8 cellular contexts compared by ENCODE assay signal in genomic region chr6:143513410-143513809, GRCh38. TPM values are rescaled to one million over a fixed set of nuclear protein-coding genes. Genes with fewer than 3 reads are reported as not detected.
A peak's percentile ranks its signal among the peaks of the same experiment; 100 is the strongest.
DNase-seq lines count a peak whose midpoint lies in the region; ATAC-seq, FAIRE-seq and TF ChIP-seq lines count a peak whose summit lies in the region.

No MANE protein-coding gene starts in this region.

- H3K27me3 ChIP-seq in BE2C = no peaks in the 10 kb centered on the region; the same call in 1 of the 2 replicates
- no peaks in the 10 kb centered on the region for H3K27me3 ChIP-seq in right lobe of liver

- peaks cover 2% of the 10 kb centered on the region; the same call in 1 of the 2 replicates for H3K4me1 ChIP-seq in BE2C
- H3K4me1 ChIP-seq in right lobe of liver = peaks cover 0 to 18% (median 5%) of the 10 kb centered on the region in 4 donors

- peak; percentile 25 for DNase-seq in BE2C
- DNase-seq in NCI-H345 treated with DMSO at 0.1 percent for 48 hours (lab: John Stamatoyannopoulos, UW; ENCODE audit: unreplicated experiment) = peak; percentile 90
- DNase-seq in activated T-helper 1 cell treated with anti-CD3 and anti-CD28 coated beads, Interleukin-2, amount 50 U/mL, for 16 hours (ENCODE audit: low read depth in 1 of 2, low spot score in 1 of 2) = peak; percentile 14 to 20
- DNase-seq in right lobe of liver = no peak
- DNase-seq in H54 (ENCODE audit: insufficient read length, low spot score) = no peak
- no peak for DNase-seq in 8988T
- no peak for DNase-seq in NK-92 treated with Interleukin-12 subunit alpha and Interleukin-12 subunit beta, amount 100 ng/mL, for 24 hours (lab: John Stamatoyannopoulos, UW)

- no peak for TF ChIP-seq POLR2A in right lobe of liver (IDR thresholded peaks at IDR 0.05)
- no peak for TF ChIP-seq POLR2A in H54 (IDR thresholded peaks at IDR 0.05; ENCODE audit: low read depth, low read length)

- H3K9me3 ChIP-seq in BE2C (no peaks in the 10 kb centered on the region; the same call in 1 of the 2 replicates), right lobe of liver (no peaks in the 10 kb centered on the region)

- 57% methylated on average over 4 of the region's 4 CpGs for WGBS in right lobe of liver (ENCODE audit: insufficient coverage, low coverage, low lambda C conversion rate, missing lambda C conversion rate)

- peak; percentile 51 for TF ChIP-seq CTCF in BE2C (IDR thresholded peaks at IDR 0.05; ENCODE audit: low read depth, low read length)
- TF ChIP-seq CTCF in right lobe of liver (IDR thresholded peaks at IDR 0.05) = peak in 3 of 4 donors; percentile 32 to 50 (median 34)

- H3K36me3 ChIP-seq in BE2C (no peaks in the 10 kb centered on the region; the same call in 1 of the 2 replicates), right lobe of liver (no peaks in the 10 kb centered on the region)

- H3K4me3 ChIP-seq in BE2C (ENCODE audit: low read depth, low read length) (no peak overlapping the region), right lobe of liver (no peak overlapping the region)

- peak; percentile 24 for ATAC-seq in GM19395 (IDR thresholded peaks at IDR 0.05; ENCODE audit: unreplicated experiment)
- ATAC-seq in right lobe of liver = no peak

- no peak overlapping the region for H3K27ac ChIP-seq in right lobe of liver

- intact Hi-C loops in right lobe of liver (cut with DNase I) = no loop called here

- no peak for FAIRE-seq in H54 (lab: Jason Lieb, UNC)

RNA-seq across cellular contexts. Expression of gene FUCA2, which starts 1.9 kb away (rescaled TPM):
- polyA plus RNA-seq in BE2C (2012; ENCODE audit: insufficient read depth, insufficient read length, low read depth) = 30.4 TPM
- 10 to 100 TPM; 28.6 to 58.7 (median 35.1) TPM for total RNA-seq in right lobe of liver

Comparison
In these comparisons a context has a peak if more than half of its experiments do, and no peak if none do; other contexts are left out.
1. DNase-seq: peak in BE2C (single experiment), NCI-H345 treated with DMSO at 0.1 percent for 48 hours (single experiment) and activated T-helper 1 cell treated with anti-CD3 and anti-CD28 coated beads, Interleukin-2, amount 50 U/mL, for 16 hours (2 of 2); none in right lobe of liver (0 of 3), H54 (single experiment), 8988T (single experiment) and NK-92 treated with Interleukin-12 subunit alpha and Interleukin-12 subunit beta, amount 100 ng/mL, for 24 hours (single experiment).